Comparison of ENCODE assay signal across 17 cellular contexts in genomic region chr1:116587496-116588308, GRCh38.
"Had no signal": no experiment of that assay in that cellular context is flagged by ENCODE, and none has a peak within 500 bp of the region (broad histone marks: within the 10 kb centered on the region; RNA-seq: fewer than 3 reads in every experiment).

No MANE protein-coding gene starts in this region.

- H3K27me3 ChIP-seq: breast epithelium, hepatocyte, left lung had no signal

- H3K4me1 Mint-ChIP-seq: activated CD8-positive, alpha-beta memory T cell treated with anti-CD3 and anti-CD28 coated beads, Interleukin-2, amount 10 ng/mL, durations not matched to agents 7 days and 5 days; memory B cell had no signal

- H3K27ac Mint-ChIP-seq: activated CD8-positive, alpha-beta memory T cell treated with anti-CD3 and anti-CD28 coated beads, Interleukin-2, amount 10 ng/mL, durations not matched to agents 7 days and 5 days; activated naive CD8-positive, alpha-beta T cell; activated T-cell treated with anti-CD3 and anti-CD28 coated beads, Interleukin-2, amount 50 U/mL, for 24 hours; memory B cell had no signal

- ATAC-seq: activated CD8-positive, alpha-beta memory T cell treated with anti-CD3 and anti-CD28 coated beads, Interleukin-2, amount 10 ng/mL, durations not matched to agents 7 days and 5 days; left lung; mucosa of descending colon; naive thymus-derived CD8-positive, alpha-beta T cell had no signal

- H3K27me3 Mint-ChIP-seq: activated CD8-positive, alpha-beta memory T cell treated with anti-CD3 and anti-CD28 coated beads, Interleukin-2, amount 10 ng/mL, durations not matched to agents 7 days and 5 days; activated naive CD8-positive, alpha-beta T cell; activated T-cell treated with anti-CD3 and anti-CD28 coated beads, Interleukin-2, amount 50 U/mL, for 24 hours; memory B cell; type B pancreatic cell had no signal

- H3K36me3 Mint-ChIP-seq: activated CD8-positive, alpha-beta memory T cell treated with anti-CD3 and anti-CD28 coated beads, Interleukin-2, amount 10 ng/mL, durations not matched to agents 7 days and 5 days; activated naive CD8-positive, alpha-beta T cell; memory B cell; naive thymus-derived CD8-positive, alpha-beta T cell had no signal

- H3K27ac ChIP-seq: breast epithelium, hepatocyte, left lung had no signal

- DNase-seq: activated CD4-positive, alpha-beta T cell treated with anti-CD3 and anti-CD28 coated beads, Interleukin-2, amount 50 U/mL, for 48 hours; activated CD8-positive, alpha-beta memory T cell treated with anti-CD3 and anti-CD28 coated beads, Interleukin-2, amount 10 ng/mL, durations not matched to agents 7 days and 5 days; activated effector memory CD4-positive, alpha-beta T cell treated with Interleukin-2 at 50 U/mL for 16 hours; activated T-cell treated with anti-CD3 and anti-CD28 coated beads, Interleukin-2, amount 50 U/mL, for 24 hours; left lung; mucosa of descending colon; naive thymus-derived CD8-positive, alpha-beta T cell; SHP77 treated with DMSO at 0.1 percent for 48 hours; stimulated activated CD4-positive, alpha-beta T cell treated with anti-CD3 and anti-CD28 coated beads, Interleukin-12 subunit alpha, Interleukin-12 subunit beta, amount 100 ng/mL, for 4 hours; stimulated activated CD4-positive, alpha-beta T cell treated with anti-CD3 and anti-CD28 coated beads, Interleukin-2, amount 100 ng/mL, for 24 hours; stimulated activated naive CD4-positive, alpha-beta T cell; T-helper 1 cell had no signal

- H3K9me3 Mint-ChIP-seq: activated T-cell treated with anti-CD3 and anti-CD28 coated beads, Interleukin-2, amount 50 U/mL, for 24 hours; memory B cell; naive thymus-derived CD8-positive, alpha-beta T cell; type B pancreatic cell had no signal

- H3K4me3 Mint-ChIP-seq: activated CD8-positive, alpha-beta memory T cell treated with anti-CD3 and anti-CD28 coated beads, Interleukin-2, amount 10 ng/mL, durations not matched to agents 7 days and 5 days; activated naive CD8-positive, alpha-beta T cell; activated T-cell treated with anti-CD3 and anti-CD28 coated beads, Interleukin-2, amount 50 U/mL, for 24 hours; memory B cell; naive thymus-derived CD8-positive, alpha-beta T cell; type B pancreatic cell had no signal

- H3K4me3 ChIP-seq: breast epithelium, hepatocyte, left lung, mucosa of descending colon had no signal
